In genomic region chr6:55277628-55278003, GRCh38 we compare ENCODE assay signal across 17 cellular contexts. TPM values are rescaled to one million over a fixed set of nuclear protein-coding genes. Genes with fewer than 3 reads are reported as not detected.
A peak's percentile ranks its signal among the peaks of the same experiment; 100 is the strongest.
DNase-seq lines count a peak whose midpoint lies in the region; ATAC-seq, FAIRE-seq and TF ChIP-seq lines count a peak whose summit lies in the region.
"Had no signal": no experiment of that assay in that cellular context is flagged by ENCODE, and none has a peak within 500 bp of the region (broad histone marks: within the 10 kb centered on the region; RNA-seq: fewer than 3 reads in every experiment).

No MANE protein-coding gene starts in this region.

- H3K27ac ChIP-seq in HUES48 (ENCODE audit: low read depth, low read length) = peak overlapping the region; percentile 67
- H3K27ac ChIP-seq: A549 had no signal

- peaks cover 18% of the 10 kb centered on the region for H3K4me1 Mint-ChIP-seq in mesothelial cell of epicardium

- intact Hi-C loops in left ventricle myocardium superior (cut with micrococcal nuclease) = loop anchor here (5.0 to 10.0 kb wide), 2 partner anchors 675 to 1017 kb away; no protein-coding TSS in a partner anchor

- no peaks in the 10 kb centered on the region for H3K9me3 Mint-ChIP-seq in mesothelial cell of epicardium

- no peak overlapping the region for H3K9ac ChIP-seq in HUES48 (ENCODE audit: low read depth, low read length)

- no peaks in the 10 kb centered on the region for H3K9me3 ChIP-seq in HUES48 (ENCODE audit: control insufficient read depth, insufficient read depth, low read length)
- H3K9me3 ChIP-seq: A549, Caco-2, HAP-1 had no signal

- peak; percentile 53 for DNase-seq in amniotic epithelial cell (ENCODE audit: low read depth)
- DNase-seq in left ventricle myocardium superior = no peak
- DNase-seq in mesothelial cell of epicardium (ENCODE audit: low spot score in 2 of 2, unreplicated experiment in 2 of 2) = no peak
- no peak for DNase-seq in GDM1 (lab: John Stamatoyannopoulos, UW)
- DNase-seq in frontal cortex (ENCODE audit: low spot score in 2 of 2) = no peak
- no peak for DNase-seq in NCI-H526 (lab: John Stamatoyannopoulos, UW)
- no peak for DNase-seq in cerebellar nuclear complex (lab: John Stamatoyannopoulos, UW)
- DNase-seq: AML-193, Caco-2, MV-4-11, NCI-H1417 treated with DMSO at 0.1 percent for 48 hours, NCI-H2029 treated with DMSO at 0.1 percent for 48 hours, NCI-H2227 treated with DMSO at 0.1 percent for 48 hours, NCI-H69 had no signal

- H3K27me3 Mint-ChIP-seq in mesothelial cell of epicardium (ENCODE audit: low read depth) = no peaks in the 10 kb centered on the region

- H3K4me3 Mint-ChIP-seq in mesothelial cell of epicardium = peak overlapping the region; percentile 61

- H3K36me3 Mint-ChIP-seq in mesothelial cell of epicardium = no peaks in the 10 kb centered on the region

- no peaks in the 10 kb centered on the region for H3K36me3 ChIP-seq in HUES48 (ENCODE audit: control insufficient read depth, insufficient read depth, low read length)
- H3K36me3 ChIP-seq: HAP-1 had no signal

- H3K27ac Mint-ChIP-seq in mesothelial cell of epicardium = peak overlapping the region; percentile 50

- no peak overlapping the region for H3K4me3 ChIP-seq in HUES48 (ENCODE audit: low read depth, low read length)
- H3K4me3 ChIP-seq: A549, HAP-1 had no signal

- ATAC-seq in left ventricle myocardium superior = peak; percentile 52
- ATAC-seq: A549 had no signal

- no peak for TF ChIP-seq CTCF in mesothelial cell of epicardium (IDR thresholded peaks at IDR 0.05; ENCODE audit: unreplicated experiment)

- H3K4me1 ChIP-seq in HUES48 (ENCODE audit: control insufficient read depth, insufficient read depth, low read length) = peaks cover 15% of the 10 kb centered on the region
- H3K4me1 ChIP-seq: A549, HAP-1 had no signal

- no peaks in the 10 kb centered on the region for H3K27me3 ChIP-seq in HUES48 (ENCODE audit: control insufficient read depth, insufficient read depth, low read length)

- FAIRE-seq in frontal cortex (lab: Jason Lieb, UNC) = no peak
- FAIRE-seq: A549 had no signal

RNA-seq across cellular contexts. Expression of gene GFRAL, which starts 49.7 kb away (rescaled TPM):
- total RNA-seq in left ventricle myocardium superior = not detected
- total RNA-seq in mesothelial cell of epicardium = not detected in 3 replicates
- total RNA-seq in frontal cortex = not detected
- total RNA-seq: Caco-2 had no signal
